Comparison of ENCODE assay signal across 2 cellular contexts in the genomic region with DNA sequence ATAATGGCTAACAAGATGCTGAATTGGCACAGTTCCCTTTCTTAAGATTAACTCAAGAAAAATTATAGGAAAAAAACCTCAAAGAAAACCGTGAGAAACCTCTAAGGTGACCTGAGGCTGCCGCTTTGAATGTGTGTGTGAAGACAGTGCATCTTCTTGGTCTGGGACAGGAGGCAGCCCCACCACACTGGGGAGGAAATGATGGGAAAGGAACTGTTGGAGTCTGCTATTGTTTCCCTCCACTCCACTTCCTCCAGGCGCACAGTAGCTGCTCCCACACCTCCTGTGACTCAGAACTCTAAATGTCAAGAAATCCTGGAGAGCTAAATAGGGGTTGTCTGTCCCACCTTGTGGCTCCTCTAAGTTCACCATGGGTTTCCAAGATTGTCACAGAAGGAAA.
TF ChIP-seq lines count a peak whose summit lies in the region.

No MANE protein-coding gene starts in this region.

TF ChIP-seq in SK-N-SH, 30 proteins besides CTCF, POLR2A, EP300 and RAD21 (continued from another document):
- no peak for TF ChIP-seq JUND (IDR thresholded peaks at IDR 0.05)
- no peak for TF ChIP-seq GABPA (IDR thresholded peaks at IDR 0.05; ENCODE audit: low read depth)
- TF ChIP-seq, protein P1, sequence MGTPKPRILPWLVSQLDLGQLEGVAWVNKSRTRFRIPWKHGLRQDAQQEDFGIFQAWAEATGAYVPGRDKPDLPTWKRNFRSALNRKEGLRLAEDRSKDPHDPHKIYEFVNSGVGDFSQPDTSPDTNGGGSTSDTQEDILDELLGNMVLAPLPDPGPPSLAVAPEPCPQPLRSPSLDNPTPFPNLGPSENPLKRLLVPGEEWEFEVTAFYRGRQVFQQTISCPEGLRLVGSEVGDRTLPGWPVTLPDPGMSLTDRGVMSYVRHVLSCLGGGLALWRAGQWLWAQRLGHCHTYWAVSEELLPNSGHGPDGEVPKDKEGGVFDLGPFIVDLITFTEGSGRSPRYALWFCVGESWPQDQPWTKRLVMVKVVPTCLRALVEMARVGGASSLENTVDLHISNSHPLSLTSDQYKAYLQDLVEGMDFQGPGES (IDR thresholded peaks at IDR 0.05; ENCODE audit: low read depth, low read length) = no peak
- no peak for TF ChIP-seq NFIC (IDR thresholded peaks at IDR 0.05; ENCODE audit: borderline replicate concordance)
TF ChIP-seq in SK-N-SH: peak in this region for 0.

TF ChIP-seq in SK-N-SH treated with all-trans-retinoic acid at 6 μM for 48 hours, 23 proteins besides CTCF, POLR2A, EP300 and RAD21 (continued from another document):
- TF ChIP-seq TSHZ2 (CRISPR knock-in tag; IDR thresholded peaks at IDR 0.05) = no peak
- TF ChIP-seq, protein P2, sequence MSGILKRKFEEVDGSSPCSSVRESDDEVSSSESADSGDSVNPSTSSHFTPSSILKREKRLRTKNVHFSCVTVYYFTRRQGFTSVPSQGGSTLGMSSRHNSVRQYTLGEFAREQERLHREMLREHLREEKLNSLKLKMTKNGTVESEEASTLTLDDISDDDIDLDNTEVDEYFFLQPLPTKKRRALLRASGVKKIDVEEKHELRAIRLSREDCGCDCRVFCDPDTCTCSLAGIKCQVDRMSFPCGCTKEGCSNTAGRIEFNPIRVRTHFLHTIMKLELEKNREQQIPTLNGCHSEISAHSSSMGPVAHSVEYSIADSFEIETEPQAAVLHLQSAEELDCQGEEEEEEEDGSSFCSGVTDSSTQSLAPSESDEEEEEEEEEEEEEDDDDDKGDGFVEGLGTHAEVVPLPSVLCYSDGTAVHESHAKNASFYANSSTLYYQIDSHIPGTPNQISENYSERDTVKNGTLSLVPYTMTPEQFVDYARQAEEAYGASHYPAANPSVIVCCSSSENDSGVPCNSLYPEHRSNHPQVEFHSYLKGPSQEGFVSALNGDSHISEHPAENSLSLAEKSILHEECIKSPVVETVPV (CRISPR knock-in tag; IDR thresholded peaks at IDR 0.05) = no peak
- TF ChIP-seq OSR1 (CRISPR knock-in tag; IDR thresholded peaks at IDR 0.05) = no peak
- TF ChIP-seq ISL1 (CRISPR knock-in tag; IDR thresholded peaks at IDR 0.05) = no peak
- TF ChIP-seq RARB (CRISPR knock-in tag; IDR thresholded peaks at IDR 0.05) = no peak
- no peak for TF ChIP-seq POU6F1 (CRISPR knock-in tag; IDR thresholded peaks at IDR 0.05; ENCODE audit: borderline replicate concordance, low read depth)
